In genomic region chr1:180156201-180156600, GRCh38 we compare ENCODE assay signal across 8 cellular contexts. TPM values are rescaled to one million over a fixed set of nuclear protein-coding genes. Genes with fewer than 3 reads are reported as not detected.
DNase-seq lines count a peak whose midpoint lies in the region; ATAC-seq, FAIRE-seq and TF ChIP-seq lines count a peak whose summit lies in the region.

No MANE protein-coding gene starts in this region.

- no peak for ATAC-seq in natural killer cell

- DNase-seq in Karpas-422, result no peak
- peak; percentile 29 for DNase-seq in central memory CD4-positive, alpha-beta T cell
- no peak for DNase-seq in natural killer cell
- no peak for DNase-seq in frontal cortex (ENCODE audit: low spot score in 2 of 2)
- no peak for DNase-seq in GM10266 (ENCODE audit: extremely low spot score)
- no peak for DNase-seq in stimulated activated CD4-positive, alpha-beta T cell treated with anti-CD3 and anti-CD28 coated beads, Interleukin-2, amount 100 ng/mL, for 24 hours
- DNase-seq in BE2C, result no peak

- H3K9ac ChIP-seq in BLaER1 (no peak overlapping the region), Karpas-422 (ENCODE audit: low read length) (no peak overlapping the region)

- H4K20me1 ChIP-seq in BLaER1 (peaks cover 44% of the 10 kb centered on the region), Karpas-422 (ENCODE audit: insufficient read depth, low read depth, low read length) (no peaks in the 10 kb centered on the region)

- peak overlapping the region; percentile 68 to 96 for H3K27ac Mint-ChIP-seq in natural killer cell

- TF ChIP-seq CTCF in natural killer cell (IDR thresholded peaks at IDR 0.05) (no peak), GM10266 (IDR thresholded peaks at IDR 0.05; ENCODE audit: control insufficient read depth, insufficient read depth, low read depth, missing control alignments) (no peak), BE2C (IDR thresholded peaks at IDR 0.05; ENCODE audit: low read depth, low read length) (no peak)

- intact Hi-C loops in natural killer cell (cut with micrococcal nuclease), result loop anchor here (10.0 kb wide), 1 partner anchor 201 kb away; the partner anchor contains the start of gene CEP350

- H3K9me3 ChIP-seq in BLaER1, result no peaks in the 10 kb centered on the region
- H3K9me3 ChIP-seq in Karpas-422 (ENCODE audit: low read length), result no peaks in the 10 kb centered on the region
- no peaks in the 10 kb centered on the region for H3K9me3 ChIP-seq in BE2C

- no peaks in the 10 kb centered on the region for H3K27me3 Mint-ChIP-seq in natural killer cell (ENCODE audit: low read depth in 2 of 2)

- H3K9me3 Mint-ChIP-seq in natural killer cell, result no peaks in the 10 kb centered on the region

- H3K4me1 ChIP-seq in BLaER1, result peaks cover 35% of the 10 kb centered on the region
- H3K4me1 ChIP-seq in Karpas-422 (ENCODE audit: low read length), result peaks cover 22% of the 10 kb centered on the region
- no peaks in the 10 kb centered on the region for H3K4me1 ChIP-seq in BE2C

- H3K36me3 ChIP-seq in BLaER1, result peaks cover 13% of the 10 kb centered on the region; the same call in 1 of the 2 replicates
- no peaks in the 10 kb centered on the region for H3K36me3 ChIP-seq in Karpas-422 (ENCODE audit: insufficient read depth, low read length)
- H3K36me3 ChIP-seq in BE2C, result no peaks in the 10 kb centered on the region

- H3K27ac ChIP-seq in BLaER1 (no peak overlapping the region), Karpas-422 (ENCODE audit: low read length) (no peak overlapping the region)

- peak overlapping the region; percentile 88 for H3K4me3 Mint-ChIP-seq in natural killer cell

- FAIRE-seq in frontal cortex (lab: Jason Lieb, UNC), result no peak

- H3K4me2 ChIP-seq in BLaER1 (peak overlapping the region; percentile 98), Karpas-422 (ENCODE audit: low read depth, low read length, poor library complexity, severe bottlenecking) (peak overlapping the region; percentile 84)

- H3K36me3 Mint-ChIP-seq in natural killer cell, result no peaks in the 10 kb centered on the region

- no peak overlapping the region for H2AFZ ChIP-seq in Karpas-422 (ENCODE audit: low read length)

- no peaks in the 10 kb centered on the region for H3K9me2 ChIP-seq in Karpas-422 (replicated peaks; ENCODE audit: insufficient read depth, low read length)

- peaks cover 33 to 44% of the 10 kb centered on the region in 2 donors for H3K4me1 Mint-ChIP-seq in natural killer cell

- no peaks in the 10 kb centered on the region for H3K79me2 ChIP-seq in Karpas-422 (ENCODE audit: low read length)

- H3K4me3 ChIP-seq in BLaER1, result peak overlapping the region; percentile 83
- H3K4me3 ChIP-seq in Karpas-422 (ENCODE audit: low read length), result no peak overlapping the region
- H3K4me3 ChIP-seq in BE2C (ENCODE audit: low read depth, low read length), result no peak overlapping the region

- H3K27me3 ChIP-seq in BLaER1, result no peaks in the 10 kb centered on the region
- no peaks in the 10 kb centered on the region for H3K27me3 ChIP-seq in Karpas-422 (ENCODE audit: low read length)
- no peaks in the 10 kb centered on the region for H3K27me3 ChIP-seq in BE2C

RNA-seq across cellular contexts. Expression of gene QSOX1, which starts 1.5 kb away (rescaled TPM):
- 4.7 and 10.0 TPM in 2 replicates for total RNA-seq in Karpas-422 (2014; rRNA removed; shearing (Covaris generic); ENCODE audit: low replicate concordance)
- total RNA-seq in natural killer cell (10 to 100 TPM; 31.0 to 42.7 (median 38.2) TPM), frontal cortex (14.3 TPM)
- 151 TPM for polyA plus RNA-seq in BE2C (2012; ENCODE audit: insufficient read depth, insufficient read length, low read depth)
